ENCODE assay signal across 26 cellular contexts in the genomic region with DNA sequence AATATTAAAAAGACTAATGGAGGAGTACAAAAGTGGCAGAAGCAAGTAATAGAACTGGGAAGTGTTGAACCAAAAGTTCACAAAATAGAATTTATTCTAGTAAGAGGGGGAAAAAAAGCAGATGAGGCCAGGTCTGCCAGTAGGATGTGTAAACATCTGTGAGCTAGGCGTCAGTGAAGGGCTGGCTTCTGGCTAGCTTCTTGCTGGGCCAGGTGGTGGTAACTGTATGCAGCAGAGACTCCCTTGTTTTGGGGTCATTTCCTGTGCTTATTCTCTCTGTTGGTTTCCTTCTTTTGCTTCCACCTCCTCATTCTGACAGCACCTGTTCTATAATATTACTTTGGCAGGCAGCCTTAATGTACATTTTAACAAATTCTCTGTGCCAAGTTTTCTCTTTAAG.
A peak's percentile ranks its signal among the peaks of the same experiment; 100 is the strongest.
DNase-seq lines count a peak whose midpoint lies in the region; TF ChIP-seq lines count a peak whose summit lies in the region.
"Had no signal": no experiment of that assay in that cellular context is flagged by ENCODE, and none has a peak within 500 bp of the region (broad histone marks: within the 10 kb centered on the region; RNA-seq: fewer than 3 reads in every experiment).

No MANE protein-coding gene starts in this region.

- H3K27me3 Mint-ChIP-seq in CD14-positive monocyte (ENCODE audit: low read depth in 3 of 3) = no peaks in the 10 kb centered on the region
- H3K27me3 Mint-ChIP-seq: activated B cell treated with CpG ODN at 0.5 μM for 24 hours; activated naive CD8-positive, alpha-beta T cell treated with anti-CD3 and anti-CD28 coated beads, Interleukin-2, amount 10 ng/mL, durations not matched to agents 7 days and 5 days; dendritic cell treated with granulocyte-macrophage colony-stimulating factor and Interleukin-4, amounts not matched to agents 40 ng/mL and 50 ng/mL, for 4 days; naive thymus-derived CD4-positive, alpha-beta T cell; progenitor cell of endocrine pancreas had no signal

- no peak overlapping the region for H3K4me3 ChIP-seq in iPS DF 6.9 (ENCODE audit: low read length)
- H3K4me3 ChIP-seq: breast epithelium, GM12878, HAP-1, skin epidermis, thyroid gland had no signal

- no peaks in the 10 kb centered on the region for H3K9me3 Mint-ChIP-seq in CD14-positive monocyte
- H3K9me3 Mint-ChIP-seq: activated B cell treated with CpG ODN at 0.5 μM for 24 hours; activated naive CD8-positive, alpha-beta T cell treated with anti-CD3 and anti-CD28 coated beads, Interleukin-2, amount 10 ng/mL, durations not matched to agents 7 days and 5 days; activated T-helper 1 cell treated with anti-CD3 and anti-CD28 coated beads, Interleukin-12 subunit alpha, Interleukin-12 subunit beta, Interleukin-2, Interleukin-4 antibody, amounts not matched to agents 30 ng/mL and 10 ng/mL and 1 ng/mL, durations not matched to agents 14 hours and 24 hours and 36 hours; dendritic cell treated with granulocyte-macrophage colony-stimulating factor and Interleukin-4, amounts not matched to agents 40 ng/mL and 50 ng/mL, for 4 days had no signal

- H3K4me1 ChIP-seq in iPS DF 6.9 (ENCODE audit: control insufficient read depth, insufficient read depth, low read length) = no peaks in the 10 kb centered on the region; the same call in 1 of the 2 replicates
- H3K4me1 ChIP-seq: breast epithelium, thyroid gland had no signal

- CTCF ChIA-PET in HEK293T (lab: Yijun Ruan, JAX) = no interaction called here

- TF ChIP-seq CTCF in CD14-positive monocyte (IDR thresholded peaks at IDR 0.05) (no peak), GM13977 (IDR thresholded peaks at IDR 0.05; ENCODE audit: extremely low read depth, insufficient read depth, missing control alignments) (no peak)

- DNase-seq in DMS53 treated with DMSO at 0.1 percent for 48 hours (lab: John Stamatoyannopoulos, UW; ENCODE audit: unreplicated experiment) (peak; percentile 26), NCI-H1092 treated with DMSO at 0.1 percent for 48 hours (lab: John Stamatoyannopoulos, UW) (peak; percentile 87), NCI-H774 (lab: John Stamatoyannopoulos, UW) (peak; percentile 74), iPS DF 6.9 (ENCODE audit: low read depth, low spot score) (peak; percentile 45), CD14-positive monocyte (ENCODE audit: low spot score) (no peak), HEK293T (ENCODE audit: extremely low spot score) (no peak), GM13977 (ENCODE audit: low spot score) (no peak), SKM-1 treated with dmso at 0.1 percent for 144 hours (lab: John Stamatoyannopoulos, UW; ENCODE audit: unreplicated experiment) (no peak)
- DNase-seq: activated B cell treated with CpG ODN at 0.5 μM for 24 hours; activated CD8-positive, alpha-beta memory T cell treated with anti-CD3 and anti-CD28 coated beads for 24 hours; activated naive CD8-positive, alpha-beta T cell treated with anti-CD3 and anti-CD28 coated beads, Interleukin-2, amount 10 ng/mL, durations not matched to agents 7 days and 5 days; Caco-2; erythroblast; GDM1; mammary epithelial cell; naive thymus-derived CD4-positive, alpha-beta T cell; NCI-H1436 treated with DMSO at 0.1 percent for 48 hours; T-helper 1 cell; thyroid gland had no signal

- H3K27ac Mint-ChIP-seq in CD14-positive monocyte = no peak overlapping the region
- H3K27ac Mint-ChIP-seq: activated B cell treated with CpG ODN at 0.5 μM for 24 hours; activated naive CD8-positive, alpha-beta T cell treated with anti-CD3 and anti-CD28 coated beads, Interleukin-2, amount 10 ng/mL, durations not matched to agents 7 days and 5 days; activated T-helper 1 cell treated with anti-CD3 and anti-CD28 coated beads, Interleukin-12 subunit alpha, Interleukin-12 subunit beta, Interleukin-2, Interleukin-4 antibody, amounts not matched to agents 30 ng/mL and 10 ng/mL and 1 ng/mL, durations not matched to agents 14 hours and 24 hours and 36 hours; dendritic cell treated with granulocyte-macrophage colony-stimulating factor and Interleukin-4, amounts not matched to agents 40 ng/mL and 50 ng/mL, for 4 days; naive thymus-derived CD4-positive, alpha-beta T cell; progenitor cell of endocrine pancreas had no signal

- H3K4me1 Mint-ChIP-seq in CD14-positive monocyte = no peaks in the 10 kb centered on the region
- H3K4me1 Mint-ChIP-seq: activated B cell treated with CpG ODN at 0.5 μM for 24 hours; activated naive CD8-positive, alpha-beta T cell treated with anti-CD3 and anti-CD28 coated beads, Interleukin-2, amount 10 ng/mL, durations not matched to agents 7 days and 5 days; naive thymus-derived CD4-positive, alpha-beta T cell had no signal

- in situ Hi-C loops in GM13977 (cut with MboI; ENCODE audit: low pct_unique_long_range_greater_than_20kb, low sequenced_read_pairs, unreplicated experiment) = no loop called here

- no CpG with 5 or more reads among the region's 1 CpG for WGBS in iPS DF 6.9 (ENCODE audit: insufficient coverage, insufficient read length)

- no peaks in the 10 kb centered on the region for H3K9me3 ChIP-seq in iPS DF 6.9 (ENCODE audit: control insufficient read depth, insufficient read depth, low read length)
- H3K9me3 ChIP-seq: breast epithelium, Caco-2, HAP-1, thyroid gland had no signal

- POLR2A ChIA-PET in HEK293T (lab: Yijun Ruan, JAX) = no interaction called here

- no peak overlapping the region for H3K4me3 Mint-ChIP-seq in CD14-positive monocyte
- H3K4me3 Mint-ChIP-seq: activated B cell treated with CpG ODN at 0.5 μM for 24 hours; activated naive CD8-positive, alpha-beta T cell treated with anti-CD3 and anti-CD28 coated beads, Interleukin-2, amount 10 ng/mL, durations not matched to agents 7 days and 5 days; activated T-helper 1 cell treated with anti-CD3 and anti-CD28 coated beads, Interleukin-12 subunit alpha, Interleukin-12 subunit beta, Interleukin-2, Interleukin-4 antibody, amounts not matched to agents 30 ng/mL and 10 ng/mL and 1 ng/mL, durations not matched to agents 14 hours and 24 hours and 36 hours; dendritic cell treated with granulocyte-macrophage colony-stimulating factor and Interleukin-4, amounts not matched to agents 40 ng/mL and 50 ng/mL, for 4 days; naive thymus-derived CD4-positive, alpha-beta T cell had no signal

- no peaks in the 10 kb centered on the region for H3K27me3 ChIP-seq in iPS DF 6.9 (ENCODE audit: control insufficient read depth, insufficient read depth, low read length)
- H3K27me3 ChIP-seq: breast epithelium, thyroid gland had no signal

- H3K27ac ChIP-seq in iPS DF 6.9 (ENCODE audit: low read length) = no peak overlapping the region
- H3K27ac ChIP-seq: breast epithelium, skin epidermis, thyroid gland had no signal

- H3K36me3 ChIP-seq in iPS DF 6.9 (ENCODE audit: control insufficient read depth, insufficient read depth, low read length) = no peaks in the 10 kb centered on the region
- H3K36me3 ChIP-seq: breast epithelium, HAP-1, thyroid gland had no signal

- no peaks in the 10 kb centered on the region for H3K36me3 Mint-ChIP-seq in CD14-positive monocyte
- H3K36me3 Mint-ChIP-seq: activated naive CD8-positive, alpha-beta T cell treated with anti-CD3 and anti-CD28 coated beads, Interleukin-2, amount 10 ng/mL, durations not matched to agents 7 days and 5 days; naive thymus-derived CD4-positive, alpha-beta T cell had no signal

- intact Hi-C loops in CD14-positive monocyte (cut with micrococcal nuclease) = no loop called here

TF ChIP-seq in HEK293T, 16 proteins besides CTCF, POLR2A, EP300 and RAD21:
- no peak for TF ChIP-seq SP1 (IDR thresholded peaks at IDR 0.05)
- no peak for TF ChIP-seq HDGF (IDR thresholded peaks at IDR 0.05; ENCODE audit: borderline replicate concordance)
- no peak for TF ChIP-seq FOXA1 (IDR thresholded peaks at IDR 0.05)
- TF ChIP-seq CTBP1 (IDR thresholded peaks at IDR 0.05; ENCODE audit: borderline replicate concordance) = no peak
- no peak for TF ChIP-seq FOXM1 (IDR thresholded peaks at IDR 0.05; ENCODE audit: borderline replicate concordance)
- TF ChIP-seq SUZ12 (IDR thresholded peaks at IDR 0.05) = no peak
- no peak for TF ChIP-seq NFRKB (IDR thresholded peaks at IDR 0.05)
- no peak for TF ChIP-seq BHLHE40 (IDR thresholded peaks at IDR 0.05; ENCODE audit: borderline replicate concordance)
- TF ChIP-seq, protein P1, sequence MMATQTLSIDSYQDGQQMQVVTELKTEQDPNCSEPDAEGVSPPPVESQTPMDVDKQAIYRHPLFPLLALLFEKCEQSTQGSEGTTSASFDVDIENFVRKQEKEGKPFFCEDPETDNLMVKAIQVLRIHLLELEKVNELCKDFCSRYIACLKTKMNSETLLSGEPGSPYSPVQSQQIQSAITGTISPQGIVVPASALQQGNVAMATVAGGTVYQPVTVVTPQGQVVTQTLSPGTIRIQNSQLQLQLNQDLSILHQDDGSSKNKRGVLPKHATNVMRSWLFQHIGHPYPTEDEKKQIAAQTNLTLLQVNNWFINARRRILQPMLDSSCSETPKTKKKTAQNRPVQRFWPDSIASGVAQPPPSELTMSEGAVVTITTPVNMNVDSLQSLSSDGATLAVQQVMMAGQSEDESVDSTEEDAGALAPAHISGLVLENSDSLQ (IDR thresholded peaks at IDR 0.05) = no peak
- no peak for TF ChIP-seq LEF1 (IDR thresholded peaks at IDR 0.05; ENCODE audit: borderline replicate concordance)

Comparison
In these comparisons a context has a peak if more than half of its experiments do, and no peak if none do; other contexts are left out.
1. DNase-seq: peak in DMS53 treated with DMSO at 0.1 percent for 48 hours (single experiment), NCI-H1092 treated with DMSO at 0.1 percent for 48 hours (single experiment), NCI-H774 (single experiment) and iPS DF 6.9 (single experiment); none in CD14-positive monocyte (single experiment), HEK293T (single experiment), GM13977 (single experiment) and SKM-1 treated with dmso at 0.1 percent for 144 hours (single experiment).